In genomic region chr3:196867507-196868296, GRCh38 we compare ENCODE assay signal across 8 cellular contexts. TPM values are rescaled to one million over a fixed set of nuclear protein-coding genes. Genes with fewer than 3 reads are reported as not detected.
DNase-seq lines count a peak whose midpoint lies in the region; ATAC-seq and TF ChIP-seq lines count a peak whose summit lies in the region.

Gene SENP5, plus strand, starts transcription at chr3:196867920. Its CDS starts 17,262 bp downstream, at chr3:196885182.

- H3K4me3 Mint-ChIP-seq in type B pancreatic cell: peak within 1 kb of the TSS; percentile 99

- no peaks in the 10 kb centered on the region for H3K27me3 Mint-ChIP-seq in type B pancreatic cell

- ATAC-seq in GM18498 (IDR thresholded peaks at IDR 0.05; ENCODE audit: unreplicated experiment): peak; percentile 93
- peak; percentile 72 for ATAC-seq in HG02938 (IDR thresholded peaks at IDR 0.05; ENCODE audit: unreplicated experiment)
- ATAC-seq in heart right ventricle: peak; percentile 98 to 100 (median 99)

- WGBS in heart right ventricle, 2 donors: 0 to 1% methylated on average over 86 to 93 of the region's 93 CpGs

- TF ChIP-seq CTCF in heart right ventricle (IDR thresholded peaks at IDR 0.05) (peak in 1 of 9 donors; percentile 6), type B pancreatic cell (conservative IDR thresholded peaks at IDR 0.05) (no peak)

- H3K4me1 Mint-ChIP-seq in type B pancreatic cell (ENCODE audit: unreplicated experiment): peaks cover 19% of the 10 kb centered on the region

- H3K9me3 Mint-ChIP-seq in type B pancreatic cell: no peaks in the 10 kb centered on the region

- peak; percentile 72 for DNase-seq in NCI-H1694 (lab: John Stamatoyannopoulos, UW)
- peak; percentile 85 for DNase-seq in amniotic epithelial cell (ENCODE audit: low read depth)
- DNase-seq in heart right ventricle: peak; percentile 89 to 92
- peak; percentile 86 to 98 (median 90) for DNase-seq in posterior cingulate gyrus
- DNase-seq in type B pancreatic cell (ENCODE audit: extremely low spot score, unreplicated experiment): peak; percentile 93

- H3K36me3 Mint-ChIP-seq in type B pancreatic cell: no peaks in the 10 kb centered on the region

- peak within 1 kb of the TSS; percentile 98 for H3K27ac Mint-ChIP-seq in type B pancreatic cell

- peaks cover 0 to 11% (median 5%) of the 10 kb centered on the region in 9 donors for H3K36me3 ChIP-seq in heart right ventricle

- H3K27ac ChIP-seq in heart right ventricle: peak within 1 kb of the TSS; percentile 83 to 98 (median 94)

- H3K4me1 ChIP-seq in heart right ventricle: peaks cover 4 to 43% (median 25%) of the 10 kb centered on the region in 9 donors

- H3K9me3 ChIP-seq in heart right ventricle: peaks cover 0 to 7% (median 0%) of the 10 kb centered on the region in 11 donors

- H3K4me3 ChIP-seq in heart right ventricle: peak within 1 kb of the TSS; percentile 82 to 100 (median 99)

- no peaks in the 10 kb centered on the region for H3K27me3 ChIP-seq in heart right ventricle

- intact Hi-C loops in T-helper 1 cell treated with Interleukin-12 subunit alpha and Interleukin-12 subunit beta and Interleukin-4 antibody, amounts not matched to agents 30 ng/mL and 1 ng/mL, for 36 hours (cut with micrococcal nuclease): loop anchor here (1.0 to 5.0 kb wide), 10 partner anchors 29 to 685 kb away; partner anchors contain the start of genes CEP19, FBXO45, NCBP2 and PAK2
- intact Hi-C loops in heart right ventricle (cut with DNase I): loop anchor here in 8 of 10 donors (2.0 to 10.0 kb wide), 6 partner anchors 67 to 155 kb away; partner anchors contain the start of genes NCBP2 (in 6 of the 8), CEP19 (in 1 of the 8) and PIGX (in 1 of the 8)
- intact Hi-C loops in posterior cingulate gyrus (cut with DNase I): loop anchor here (1.0 to 5.0 kb wide), 3 partner anchors 75 to 155 kb away; partner anchors contain the start of genes CEP19, NCBP2 and PIGX

RNA-seq across cellular contexts. Expression of gene SENP5, which starts in this region (rescaled TPM):
- total RNA-seq in T-helper 1 cell treated with Interleukin-12 subunit alpha and Interleukin-12 subunit beta and Interleukin-4 antibody, amounts not matched to agents 30 ng/mL and 1 ng/mL, for 36 hours: 41.2 and 43.1 TPM in 2 replicates
- total RNA-seq in heart right ventricle: 10 to 100 TPM; 15.2 to 24.9 (median 20.6) TPM
- polyA plus RNA-seq in heart right ventricle: 1 to 10 TPM; 5.8 to 6.4 TPM
- total RNA-seq in type B pancreatic cell (ENCODE audit: low replicate concordance): 33.7 and 39.5 TPM in 2 replicates

Comparison
In these comparisons a context has a peak if more than half of its experiments do, and no peak if none do; other contexts are left out.
1. Peak in every context shown above with its lines: DNase-seq, ATAC-seq, H3K4me3 ChIP-seq and H3K27ac ChIP-seq.